17 cellular contexts compared by ENCODE assay signal in the genomic region with DNA sequence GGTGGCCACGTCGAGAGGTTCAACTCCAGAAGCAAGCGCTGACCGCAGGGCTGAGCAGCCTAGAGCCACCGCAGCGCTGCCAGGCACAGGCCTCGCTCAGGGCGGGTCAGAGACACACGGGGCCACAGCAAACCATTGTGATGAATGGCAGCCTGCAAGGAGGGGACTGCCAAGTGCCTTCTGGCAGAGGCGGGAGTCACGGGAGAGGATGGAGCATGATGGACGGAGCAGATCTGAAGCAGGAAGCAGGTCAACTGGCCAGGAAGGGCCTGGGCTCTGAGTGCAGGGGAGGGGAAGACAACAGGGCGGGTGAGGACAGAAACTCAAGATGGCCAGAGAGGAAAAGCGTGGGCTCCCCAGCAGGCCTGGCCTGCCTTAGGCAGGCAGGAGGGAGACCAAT. TPM values are rescaled to one million over a fixed set of nuclear protein-coding genes. Genes with fewer than 3 reads are reported as not detected.
DNase-seq lines count a peak whose midpoint lies in the region; ATAC-seq and TF ChIP-seq lines count a peak whose summit lies in the region.
"Had no signal": no experiment of that assay in that cellular context is flagged by ENCODE, and none has a peak within 500 bp of the region (broad histone marks: within the 10 kb centered on the region; RNA-seq: fewer than 3 reads in every experiment).

No MANE protein-coding gene starts in this region.

- TF ChIP-seq POLR2A in transverse colon (IDR thresholded peaks at IDR 0.05), result no peak

- peaks cover 0 to 3% (median 0%) of the 10 kb centered on the region in 4 donors for H3K36me3 ChIP-seq in transverse colon

- in situ Hi-C loops in transverse colon (cut with MboI; ENCODE audit: low pct_ligation_motif_present in 1 of 4, low pct_unique_long_range_greater_than_20kb in 1 of 4, low sequenced_read_pairs in 3 of 4), result no loop called here

- H3K4me1 ChIP-seq in right cardiac atrium (ENCODE audit: control insufficient read depth, insufficient read depth, low read length), result peaks cover 6% of the 10 kb centered on the region
- H3K4me1 ChIP-seq in transverse colon, result no peaks in the 10 kb centered on the region

- 75% methylated on average over 14 of the region's 14 CpGs for WGBS in right cardiac atrium
- 89 to 91% methylated on average over 12 to 14 of the region's 14 CpGs for whole genome bisulfite sequencing in transverse colon (ENCODE audit: low coverage in 1 of 2), 2 donors

- intact Hi-C loops in right cardiac atrium (cut with DNase I) (no loop called here), transverse colon (cut with DNase I; ENCODE audit: low total_unique reads) (no loop called here)

- ATAC-seq in right cardiac atrium, result peak; percentile 74 to 91
- ATAC-seq in HG03196 (IDR thresholded peaks at IDR 0.05; ENCODE audit: unreplicated experiment), result no peak
- ATAC-seq in HG03039 (IDR thresholded peaks at IDR 0.05; ENCODE audit: unreplicated experiment), result no peak
- ATAC-seq: A549; CD8-positive, alpha-beta T cell had no signal

- H3K27me3 ChIP-seq in right cardiac atrium (ENCODE audit: control insufficient read depth, insufficient read depth), result no peaks in the 10 kb centered on the region
- H3K27me3 ChIP-seq in transverse colon, result no peaks in the 10 kb centered on the region
- H3K27me3 ChIP-seq: SJCRH30 had no signal

- no peak overlapping the region for H3K4me3 ChIP-seq in right cardiac atrium (ENCODE audit: low read length)
- H3K4me3 ChIP-seq in transverse colon, result no peak overlapping the region
- H3K4me3 ChIP-seq: A549, SJCRH30 had no signal

- peak; percentile 93 for DNase-seq in Ammon's horn (ENCODE audit: low spot score)
- peak in 56 of 61 donors; percentile 9 to 85 (median 67) for DNase-seq in caudate nucleus (lab: John Stamatoyannopoulos, UW)
- DNase-seq in right cardiac atrium, result peak; percentile 68 to 81 (median 77)
- peak in 50 of 56 donors; percentile 34 to 88 (median 74) for DNase-seq in nucleus accumbens (lab: John Stamatoyannopoulos, UW)
- no peak for DNase-seq in transverse colon
- DNase-seq in NCI-H446 (lab: John Stamatoyannopoulos, UW), result no peak
- DNase-seq: activated CD4-positive, alpha-beta T cell treated with anti-CD3 and anti-CD28 coated beads, Interleukin-2, amount 50 U/mL, for 4 hours; activated T-cell treated with anti-CD3 and anti-CD28 coated beads, Interleukin-2, amount 50 U/mL, for 48 hours; CD8-positive, alpha-beta T cell; cortex of kidney; mammary epithelial cell; NCI-H1417 treated with DMSO at 0.1 percent for 48 hours; NCI-H226; SJCRH30 had no signal

- no peak for TF ChIP-seq EP300 in transverse colon (IDR thresholded peaks at IDR 0.05; ENCODE audit: low read depth)

- no peak for TF ChIP-seq CTCF in transverse colon (IDR thresholded peaks at IDR 0.05)

- no peaks in the 10 kb centered on the region for H3K9me3 ChIP-seq in right cardiac atrium (ENCODE audit: control insufficient read depth, low read length)
- no peaks in the 10 kb centered on the region for H3K9me3 ChIP-seq in transverse colon
- H3K9me3 ChIP-seq: A549, SJCRH30 had no signal

- peak overlapping the region; percentile 93 for H3K27ac ChIP-seq in caudate nucleus (ENCODE audit: low read depth, low read length)
- H3K27ac ChIP-seq in right cardiac atrium (ENCODE audit: low read length), result no peak overlapping the region
- no peak overlapping the region for H3K27ac ChIP-seq in transverse colon
- H3K27ac ChIP-seq: A549, SJCRH30 had no signal

RNA-seq across cellular contexts. Expression of a gene that starts 49.8 kb away (rescaled TPM):
- total RNA-seq in right cardiac atrium (10 to 100 TPM; 67.0 to 82.5 (median 69.8) TPM), transverse colon (100 to 1,000 TPM; 109 to 160 (median 123) TPM)
- polyA plus RNA-seq in right cardiac atrium, result 42.5 TPM

Comparison
In these comparisons a context has a peak if more than half of its experiments do, and no peak if none do; other contexts are left out.
1. DNase-seq: peak in Ammon's horn (single experiment), caudate nucleus (56 of 61), right cardiac atrium (3 of 3) and nucleus accumbens (50 of 56); none in transverse colon (single experiment) and NCI-H446 (0 of 2).
2. ATAC-seq: peak in right cardiac atrium (2 of 2); none in HG03196 (single experiment) and HG03039 (single experiment).